In genomic region chr5:169583101-169583423, GRCh38 we compare ENCODE assay signal across 7 cellular contexts.
DNase-seq lines count a peak whose midpoint lies in the region; ATAC-seq lines count a peak whose summit lies in the region.

No MANE protein-coding gene starts in this region.

- no peaks in the 10 kb centered on the region for H3K27me3 ChIP-seq in mucosa of rectum (ENCODE audit: control insufficient read depth in 2 of 2, insufficient read depth in 2 of 2, low read length in 2 of 2)

- H3K4me3 Mint-ChIP-seq in central memory CD8-positive, alpha-beta T cell = peak overlapping the region; percentile 93

- peaks cover 20% of the 10 kb centered on the region for H3K4me1 Mint-ChIP-seq in central memory CD8-positive, alpha-beta T cell

- H3K9me3 ChIP-seq in mucosa of rectum (ENCODE audit: control insufficient read depth in 2 of 2, low read length in 2 of 2) = no peaks in the 10 kb centered on the region

- no peaks in the 10 kb centered on the region for H3K36me3 ChIP-seq in mucosa of rectum (ENCODE audit: control insufficient read depth in 2 of 2, insufficient read depth in 2 of 2, low read length in 2 of 2)

- peak overlapping the region; percentile 88 for H3K27ac Mint-ChIP-seq in central memory CD8-positive, alpha-beta T cell (ENCODE audit: low read depth)

- peaks cover 11% of the 10 kb centered on the region for H3K36me3 Mint-ChIP-seq in central memory CD8-positive, alpha-beta T cell (ENCODE audit: insufficient read depth)

- H3K9me3 Mint-ChIP-seq in central memory CD8-positive, alpha-beta T cell = no peaks in the 10 kb centered on the region

- ATAC-seq in GM21367 (IDR thresholded peaks at IDR 0.05; ENCODE audit: unreplicated experiment) (peak; percentile 19), HG03521 (IDR thresholded peaks at IDR 0.05; ENCODE audit: unreplicated experiment) (peak; percentile 34)
- no peak for ATAC-seq in central memory CD8-positive, alpha-beta T cell (replicated peaks; ENCODE audit: extremely low read depth, poor library complexity, severe bottlenecking)

- peak overlapping the region; percentile 90 to 91 for H3K4me3 ChIP-seq in mucosa of rectum (ENCODE audit: low read length in 2 of 2)

- H3K4me1 ChIP-seq in mucosa of rectum (ENCODE audit: control insufficient read depth in 2 of 2, insufficient read depth in 2 of 2, low read length in 2 of 2) = peaks cover 5% of the 10 kb centered on the region in 2 donors

- H3K27ac ChIP-seq in mucosa of rectum (ENCODE audit: low read depth in 2 of 2, low read length in 2 of 2) = peak overlapping the region; percentile 45 to 46

- no peak for DNase-seq in central memory CD8-positive, alpha-beta T cell (ENCODE audit: low spot score in 2 of 2)
- DNase-seq in KG1 (lab: John Stamatoyannopoulos, UW) = no peak
- no peak for DNase-seq in HPDE6-E6E7 (ENCODE audit: extremely low spot score)
- DNase-seq in NCI-H510A treated with DMSO at 0.1 percent for 48 hours (lab: John Stamatoyannopoulos, UW) = no peak

- peaks cover 11% of the 10 kb centered on the region for H3K27me3 Mint-ChIP-seq in central memory CD8-positive, alpha-beta T cell

- peak overlapping the region; percentile 78 to 84 for H3K9ac ChIP-seq in mucosa of rectum (ENCODE audit: low read depth in 1 of 2, low read length in 2 of 2)
